Comparison of ENCODE assay signal across 1 cellular context in the genomic region with DNA sequence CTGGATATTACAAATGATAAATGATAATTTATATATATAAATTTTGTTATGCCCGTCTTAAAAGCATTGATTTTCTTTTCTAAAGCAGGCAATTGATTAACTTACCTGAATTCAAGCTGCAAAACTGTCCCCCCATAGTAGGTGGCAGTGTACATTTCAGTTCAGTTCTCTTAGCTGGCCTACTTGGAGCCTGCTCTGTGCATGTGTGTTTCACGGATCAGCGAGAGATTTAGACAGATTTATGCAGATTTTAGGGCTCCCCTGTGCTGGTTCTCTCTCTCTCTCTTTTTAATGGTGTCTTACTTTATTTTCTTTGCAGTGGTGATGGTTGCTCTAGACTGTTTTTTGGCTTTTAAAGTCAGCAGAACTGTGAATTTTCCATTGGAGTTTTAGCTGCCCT.
TF ChIP-seq lines count a peak whose summit lies in the region.

No MANE protein-coding gene starts in this region.

TF ChIP-seq in HepG2, 621 proteins besides CTCF, POLR2A, EP300 and RAD21:
- TF ChIP-seq ZNF296 (CRISPR knock-in tag; conservative IDR thresholded peaks at IDR 0.05): no peak
- no peak for TF ChIP-seq KIAA2018 (CRISPR knock-in tag; IDR thresholded peaks at IDR 0.05; ENCODE audit: borderline replicate concordance)
- TF ChIP-seq ZNF501 (CRISPR knock-in tag; IDR thresholded peaks at IDR 0.05): no peak
- 0 out of 2 replicates have a peak, but pooled peaks have one; percentile 21 for TF ChIP-seq ZBTB7B (CRISPR knock-in tag; IDR thresholded peaks at IDR 0.05)
- TF ChIP-seq MEIS1 (CRISPR knock-in tag; IDR thresholded peaks at IDR 0.05; ENCODE audit: borderline replicate concordance): no peak
- no peak for TF ChIP-seq ZNF503 (CRISPR knock-in tag; IDR thresholded peaks at IDR 0.05)
